In the genomic region with DNA sequence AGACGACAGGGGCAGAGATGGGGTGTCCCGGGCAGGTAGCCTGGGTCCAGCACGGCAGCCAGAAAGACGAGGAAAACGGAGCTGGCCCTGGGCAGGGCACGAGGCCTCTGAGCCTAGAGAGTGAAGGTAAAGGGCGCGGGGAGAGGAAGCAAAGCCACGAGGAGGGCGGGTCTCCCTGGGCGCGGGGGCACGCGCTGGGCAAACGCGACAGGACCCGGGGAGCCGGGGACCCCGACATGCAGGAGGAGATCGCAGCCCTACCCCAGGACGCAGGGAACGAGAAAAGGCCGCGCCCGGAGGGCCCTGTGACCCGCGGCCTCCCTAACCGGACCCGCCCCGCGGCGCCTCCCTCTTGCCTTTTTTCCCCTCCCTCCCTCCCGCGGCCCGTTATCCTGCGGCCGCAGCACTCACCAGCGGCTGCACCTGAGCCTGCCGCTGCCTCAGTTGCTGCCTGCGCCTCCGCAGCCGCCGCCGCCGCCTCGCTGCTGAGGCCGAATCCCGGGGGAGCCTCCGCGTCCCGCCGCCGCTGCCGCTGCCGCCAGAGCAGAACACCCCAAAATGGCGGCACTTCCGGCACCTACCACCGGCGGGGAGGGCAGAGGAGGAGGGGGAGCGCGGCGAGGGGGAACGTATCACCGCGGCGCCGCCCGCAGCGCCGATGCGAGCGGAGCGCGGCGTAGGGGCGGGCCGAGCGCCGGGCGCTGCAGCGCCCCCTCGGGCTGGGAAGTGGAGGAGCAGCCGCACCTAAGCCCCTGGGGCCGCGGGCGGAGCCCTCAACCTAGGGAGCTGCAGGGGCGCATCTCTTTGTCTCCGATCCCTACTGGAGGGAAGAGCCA, we compare ENCODE assay signal across 8 cellular contexts. TPM values are rescaled to one million over a fixed set of nuclear protein-coding genes. Genes with fewer than 3 reads are reported as not detected.
DNase-seq lines count a peak whose midpoint lies in the region; ATAC-seq and FAIRE-seq lines count a peak whose summit lies in the region.

A gene (minus strand): TSS at position 552 of the 836 bp plus-strand sequence. CDS start 53,609 bp downstream, outside the sequence.

- peak within 1 kb of the TSS; percentile 97 for H3K27ac Mint-ChIP-seq in T-helper 17 cell

- H3K4me3 Mint-ChIP-seq in T-helper 17 cell: peak within 1 kb of the TSS; percentile 97

- ATAC-seq in GM18499 (IDR thresholded peaks at IDR 0.05; ENCODE audit: insufficient read depth, unreplicated experiment) (peak; percentile 62), HG02938 (IDR thresholded peaks at IDR 0.05; ENCODE audit: unreplicated experiment) (peak; percentile 89), T-helper 17 cell (peak; percentile 95), left ventricle myocardium superior (peak; percentile 99)

- H3K27me3 Mint-ChIP-seq in T-helper 17 cell: no peaks in the 10 kb centered on the region

- FAIRE-seq in urothelium cell line (lab: Jason Lieb, UNC): peak; percentile 73

- intact Hi-C loops in left ventricle myocardium superior (cut with micrococcal nuclease): no loop called here

- H3K9me3 ChIP-seq in T-helper 17 cell (ENCODE audit: control insufficient read depth, low read length, poor library complexity, severe bottlenecking): no peaks in the 10 kb centered on the region

- no peaks in the 10 kb centered on the region for H3K36me3 Mint-ChIP-seq in T-helper 17 cell (ENCODE audit: low read depth)

- H3K4me1 Mint-ChIP-seq in T-helper 17 cell: peaks cover 33% of the 10 kb centered on the region

- DNase-seq in NCI-H1694 treated with DMSO at 0.1 percent for 48 hours (lab: John Stamatoyannopoulos, UW) (peak; percentile 85), T-helper 17 cell (peak; percentile 89 to 91 (median 90)), amygdala (lab: John Stamatoyannopoulos, UW) (peak in 55 of 56 donors; percentile 30 to 91 (median 81)), left ventricle myocardium superior (peak; percentile 95), pulmonary artery endothelial cell (ENCODE audit: low read depth, low spot score) (peak; percentile 58), urothelium cell line (ENCODE audit: low spot score) (peak; percentile 97)

RNA-seq across cellular contexts. Expression of the gene that starts here (rescaled TPM):
- total RNA-seq in T-helper 17 cell (100 to 1,000 TPM; 113 to 127 TPM), left ventricle myocardium superior (97.3 TPM), pulmonary artery endothelial cell (75.9 and 127 TPM in 2 replicates)

Comparison
In these comparisons a context has a peak if more than half of its experiments do, and no peak if none do; other contexts are left out.
1. Peak in every context shown above with its lines: DNase-seq and ATAC-seq.